In the genomic region with DNA sequence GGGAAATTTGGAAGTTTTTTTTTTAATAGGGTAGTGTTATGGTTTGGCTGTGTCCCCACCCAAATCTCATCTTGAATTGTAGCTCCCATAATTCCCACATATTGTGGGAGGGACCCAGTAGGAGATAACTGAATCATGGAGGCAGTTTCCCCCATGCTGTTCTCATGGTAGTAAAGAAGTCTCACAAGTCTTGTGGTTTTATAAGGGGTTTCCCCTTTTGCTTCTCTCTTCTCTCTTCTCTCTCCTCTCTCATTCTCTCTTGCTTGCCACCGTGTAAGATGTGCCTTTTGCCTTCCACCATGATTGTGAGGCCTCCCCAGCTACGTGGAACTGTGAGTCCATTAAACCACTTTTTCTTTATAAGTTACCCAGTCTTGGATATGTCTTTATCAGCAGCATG, we compare ENCODE assay signal across 2 cellular contexts. TPM values are rescaled to one million over a fixed set of nuclear protein-coding genes. Genes with fewer than 3 reads are reported as not detected.
"Had no signal": no experiment of that assay in that cellular context is flagged by ENCODE, and none has a peak within 500 bp of the region (broad histone marks: within the 10 kb centered on the region; RNA-seq: fewer than 3 reads in every experiment).

No MANE protein-coding gene starts in this region.

RNA-seq across cellular contexts. Expression of gene CACNG3, which starts 17.3 kb away (rescaled TPM):
- total RNA-seq: G401, GM12878 had no signal
